21 cellular contexts compared by ENCODE assay signal in genomic region chr11:15675683-15676082, GRCh38.
DNase-seq lines count a peak whose midpoint lies in the region; ATAC-seq, FAIRE-seq and TF ChIP-seq lines count a peak whose summit lies in the region.
"Had no signal": no experiment of that assay in that cellular context is flagged by ENCODE, and none has a peak within 500 bp of the region (broad histone marks: within the 10 kb centered on the region; RNA-seq: fewer than 3 reads in every experiment).

No MANE protein-coding gene starts in this region.

- FAIRE-seq in islet of Langerhans (lab: Jason Lieb, UNC) = peak; percentile 65
- FAIRE-seq: A204.1, GM12892 had no signal

- H3K4me3 ChIP-seq in cardiac fibroblast (replicated peaks in 1 of 2; ENCODE audit: low read depth in 2 of 2, low read length in 2 of 2) (no peak overlapping the region), lower leg skin (ENCODE audit: low read depth, poor library complexity, severe bottlenecking) (no peak overlapping the region)

- intact Hi-C loops in lower leg skin (cut with DNase I; ENCODE audit: low total_unique reads) = no loop called here

- WGBS in lower leg skin, 2 donors = 79 to 97% methylated on average over 1 of the region's 1 CpG

- TF ChIP-seq POLR2A in lower leg skin (IDR thresholded peaks at IDR 0.05) = no peak

- TF ChIP-seq CTCF in cardiac fibroblast (IDR thresholded peaks at IDR 0.05; ENCODE audit: low read depth, low read length) (no peak), lower leg skin (IDR thresholded peaks at IDR 0.05) (no peak)

- ATAC-seq in GM18861 (IDR thresholded peaks at IDR 0.05; ENCODE audit: unreplicated experiment) = no peak
- ATAC-seq: HCT116 had no signal

- peak; percentile 18 to 68 for DNase-seq in cardiac fibroblast (ENCODE audit: low read depth in 2 of 2)
- DNase-seq in fibroblast of peridontal ligament (ENCODE audit: extremely low read depth) = peak; percentile 4
- DNase-seq in lower leg skin (ENCODE audit: low spot score in 2 of 2) = no peak
- no peak for DNase-seq in glomerular visceral epithelial cell (ENCODE audit: extremely low spot score)
- DNase-seq: ACHN; BE2C; C1 segment of cervical spinal cord; CD4-positive, CD25-positive, alpha-beta regulatory T cell; CD8-positive, alpha-beta memory T cell; COR-L47; DMS 273 treated with DMSO at 0.1 percent for 48 hours; DMS79; GDM1; GOT3; H7; HFFc6 had no signal

Comparison
In these comparisons a context has a peak if more than half of its experiments do, and no peak if none do; other contexts are left out.
1. DNase-seq: peak in cardiac fibroblast (2 of 2) and fibroblast of peridontal ligament (single experiment); none in lower leg skin (0 of 2) and glomerular visceral epithelial cell (single experiment).